ENCODE assay signal across 8 cellular contexts in genomic region chr13:112943309-112944125, GRCh38. TPM values are rescaled to one million over a fixed set of nuclear protein-coding genes. Genes with fewer than 3 reads are reported as not detected.
A peak's percentile ranks its signal among the peaks of the same experiment; 100 is the strongest.
DNase-seq lines count a peak whose midpoint lies in the region; ATAC-seq, FAIRE-seq and TF ChIP-seq lines count a peak whose summit lies in the region.

No MANE protein-coding gene starts in this region.

- H3K36me3 Mint-ChIP-seq in activated CD4-positive, alpha-beta T cell treated with anti-CD3 and anti-CD28 coated beads, Interleukin-2, amount 10 ng/mL, durations not matched to agents 24 days and 14 days (ENCODE audit: low read depth): no peaks in the 10 kb centered on the region

- TF ChIP-seq POLR2A in H54 (IDR thresholded peaks at IDR 0.05; ENCODE audit: low read depth, low read length): no peak

- WGBS in thymus: 2% methylated on average over 81 of the region's 81 CpGs

- H3K27ac Mint-ChIP-seq in activated CD4-positive, alpha-beta T cell treated with anti-CD3 and anti-CD28 coated beads, Interleukin-2, amount 10 ng/mL, durations not matched to agents 24 days and 14 days: no peak overlapping the region

- H3K4me1 ChIP-seq in mucosa of rectum (ENCODE audit: control insufficient read depth in 2 of 2, insufficient read depth in 2 of 2, low read length in 2 of 2) (peaks cover 4 to 7% of the 10 kb centered on the region in 2 donors), thymus (ENCODE audit: control insufficient read depth, insufficient read depth, low read length) (peaks cover 5% of the 10 kb centered on the region)

- peaks cover 49% of the 10 kb centered on the region for H3K27me3 Mint-ChIP-seq in activated CD4-positive, alpha-beta T cell treated with anti-CD3 and anti-CD28 coated beads, Interleukin-2, amount 10 ng/mL, durations not matched to agents 24 days and 14 days

- peaks cover 0 to 2% of the 10 kb centered on the region in 2 donors for H3K27me3 ChIP-seq in mucosa of rectum (ENCODE audit: control insufficient read depth in 2 of 2, insufficient read depth in 2 of 2, low read length in 2 of 2)
- H3K27me3 ChIP-seq in thymus (ENCODE audit: control insufficient read depth, insufficient read depth): peaks cover 17% of the 10 kb centered on the region

- H3K36me3 ChIP-seq in mucosa of rectum (ENCODE audit: control insufficient read depth in 2 of 2, insufficient read depth in 2 of 2, low read length in 2 of 2): no peaks in the 10 kb centered on the region
- H3K36me3 ChIP-seq in thymus (ENCODE audit: control insufficient read depth, insufficient read depth): no peaks in the 10 kb centered on the region

- peak overlapping the region; percentile 74 for H3K4me3 Mint-ChIP-seq in activated CD4-positive, alpha-beta T cell treated with anti-CD3 and anti-CD28 coated beads, Interleukin-2, amount 10 ng/mL, durations not matched to agents 24 days and 14 days

- peaks cover 6% of the 10 kb centered on the region for H3K4me1 Mint-ChIP-seq in activated CD4-positive, alpha-beta T cell treated with anti-CD3 and anti-CD28 coated beads, Interleukin-2, amount 10 ng/mL, durations not matched to agents 24 days and 14 days

- ATAC-seq in GM21367 (IDR thresholded peaks at IDR 0.05; ENCODE audit: unreplicated experiment): peak; percentile 23

- intact Hi-C loops in activated CD4-positive, alpha-beta T cell treated with anti-CD3 and anti-CD28 coated beads, Interleukin-2, amount 10 ng/mL, durations not matched to agents 24 days and 14 days (cut with micrococcal nuclease): loop anchor here (10.0 kb wide), 2 partner anchors 261 to 351 kb away; partner anchors contain the start of genes CUL4A, LAMP1 and PCID2

- DNase-seq in Caki2 (ENCODE audit: low read depth): peak; percentile 35
- DNase-seq in HuH-7 (ENCODE audit: low spot score): peak; percentile 48
- peak; percentile 78 for DNase-seq in activated CD4-positive, alpha-beta T cell treated with anti-CD3 and anti-CD28 coated beads, Interleukin-2, amount 10 ng/mL, durations not matched to agents 24 days and 14 days
- peak; percentile 32 for DNase-seq in epithelial cell of esophagus (ENCODE audit: low read depth)
- DNase-seq in H54 (ENCODE audit: insufficient read length, low spot score): no peak

- H3K4me3 ChIP-seq in epithelial cell of esophagus (ENCODE audit: low read length) (peak overlapping the region; percentile 36), mucosa of rectum (ENCODE audit: low read length in 2 of 2) (peak overlapping the region; percentile 62 to 72), thymus (ENCODE audit: low read length) (peak overlapping the region; percentile 45)

- peak overlapping the region; percentile 28 to 43 for H3K27ac ChIP-seq in mucosa of rectum (ENCODE audit: low read depth in 2 of 2, low read length in 2 of 2)
- H3K27ac ChIP-seq in thymus (ENCODE audit: low read depth): no peak overlapping the region

- H3K9ac ChIP-seq in mucosa of rectum (ENCODE audit: low read depth in 1 of 2, low read length in 2 of 2): peak overlapping the region in 1 of 2 donors; percentile 46

- TF ChIP-seq CTCF in epithelial cell of esophagus (IDR thresholded peaks at IDR 0.05; ENCODE audit: insufficient read depth, low read depth, low read length, missing control alignments): no peak

- in situ Hi-C loops in Caki2 (cut with HindIII; ENCODE audit: low pct_unique_long_range_greater_than_20kb, low sequenced_read_pairs): no loop called here

- no peaks in the 10 kb centered on the region for H3K9me3 ChIP-seq in mucosa of rectum (ENCODE audit: control insufficient read depth in 2 of 2, low read length in 2 of 2)
- no peaks in the 10 kb centered on the region for H3K9me3 ChIP-seq in thymus (ENCODE audit: control insufficient read depth)

- no peaks in the 10 kb centered on the region for H3K9me3 Mint-ChIP-seq in activated CD4-positive, alpha-beta T cell treated with anti-CD3 and anti-CD28 coated beads, Interleukin-2, amount 10 ng/mL, durations not matched to agents 24 days and 14 days

- no peak for FAIRE-seq in H54 (lab: Jason Lieb, UNC)

RNA-seq across cellular contexts. Expression of gene MCF2L, which starts 25.5 kb away (rescaled TPM):
- 3.0 and 3.4 TPM in 2 replicates for total RNA-seq in Caki2 (2014; rRNA removed; shearing (Covaris generic); ENCODE audit: low replicate concordance)
- 0.09 and 0.38 TPM in 2 replicates for total RNA-seq in activated CD4-positive, alpha-beta T cell treated with anti-CD3 and anti-CD28 coated beads, Interleukin-2, amount 10 ng/mL, durations not matched to agents 24 days and 14 days
- polyA plus RNA-seq in thymus: 28.6 TPM
